In the genomic region with DNA sequence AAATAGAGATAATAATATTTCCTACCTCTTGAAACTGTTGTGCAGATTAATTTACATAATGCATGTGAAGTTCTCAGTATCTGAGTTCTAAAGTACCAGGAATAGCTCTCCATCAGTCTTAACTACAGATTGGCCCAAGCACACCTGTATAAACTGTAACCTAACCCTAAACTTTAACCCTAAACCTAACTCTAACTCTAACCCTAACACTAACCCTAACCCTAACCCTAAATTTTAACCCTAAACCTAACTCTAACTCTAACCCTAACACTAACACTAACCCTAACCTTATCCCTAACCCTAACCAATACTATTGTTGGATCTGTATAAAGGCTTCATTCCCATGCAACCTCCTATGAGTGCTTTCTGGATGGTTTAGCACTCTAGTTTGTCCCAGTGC, we compare ENCODE assay signal across 10 cellular contexts.
"Had no signal": no experiment of that assay in that cellular context is flagged by ENCODE, and none has a peak within 500 bp of the region (broad histone marks: within the 10 kb centered on the region; RNA-seq: fewer than 3 reads in every experiment).

No MANE protein-coding gene starts in this region.

- H3K4me3 Mint-ChIP-seq: GM23338, H9, HFFc6 had no signal

- H3K27ac Mint-ChIP-seq: GM23338, HFFc6 had no signal

- ATAC-seq: GM23338, HCT116 had no signal

- H3K9ac ChIP-seq: GM23248 had no signal

- DNase-seq: GM23248, GOT3, H7, H9, HCEC 1CT, HFFc6 had no signal

- H3K4me1 Mint-ChIP-seq: GM23338, H9 had no signal

- H3K27ac ChIP-seq: GM23248 had no signal

- H3K4me2 ChIP-seq: GM23338 had no signal

- H3K9me3 Mint-ChIP-seq: H9 had no signal

- H3K4me1 ChIP-seq: HAP-1 had no signal

- H3K9me3 ChIP-seq: HAP-1 had no signal

- FAIRE-seq: H54 had no signal

- H3K36me3 ChIP-seq: HAP-1 had no signal

- H3K4me3 ChIP-seq: GM23248, GM23338, HAP-1 had no signal

- H2AFZ ChIP-seq: GM23248, GM23338 had no signal
